ENCODE assay signal across 12 cellular contexts in genomic region chr4:101123231-101123630, GRCh38.
"Had no signal": no experiment of that assay in that cellular context is flagged by ENCODE, and none has a peak within 500 bp of the region (broad histone marks: within the 10 kb centered on the region; RNA-seq: fewer than 3 reads in every experiment).

No MANE protein-coding gene starts in this region.

- H3K4me3 Mint-ChIP-seq: activated naive CD8-positive, alpha-beta T cell had no signal

- H3K27ac ChIP-seq: breast epithelium, gastrocnemius medialis, stomach, thoracic aorta had no signal

- H3K4me1 ChIP-seq: breast epithelium had no signal

- ATAC-seq: gastrocnemius medialis had no signal

- H3K9me3 ChIP-seq: breast epithelium, gastrocnemius medialis, stomach, thoracic aorta had no signal

- H3K36me3 ChIP-seq: breast epithelium, gastrocnemius medialis, stomach, thoracic aorta had no signal

- H3K27me3 ChIP-seq: breast epithelium, gastrocnemius medialis, stomach had no signal

- H3K27ac Mint-ChIP-seq: activated naive CD8-positive, alpha-beta T cell had no signal

- DNase-seq: activated CD4-positive, alpha-beta T cell treated with anti-CD3 and anti-CD28 coated beads for 4 hours; activated effector memory CD4-positive, alpha-beta T cell treated with Interleukin-2 at 50 U/mL for 16 hours; anterior cingulate cortex; gastrocnemius medialis; islet precursor cell; retina; stimulated activated CD4-positive, alpha-beta T cell treated with anti-CD3 and anti-CD28 coated beads, Interleukin-4, amount 100 ng/mL, for 1 hour; stimulated activated CD8-positive, alpha-beta memory T cell treated with anti-CD3 and anti-CD28 coated beads, Interleukin-4, amount 100 ng/mL, for 48 hours; stomach had no signal

- H3K27me3 Mint-ChIP-seq: activated naive CD8-positive, alpha-beta T cell had no signal

- H3K4me3 ChIP-seq: breast epithelium, gastrocnemius medialis, stomach, thoracic aorta had no signal
